19 cellular contexts compared by ENCODE assay signal in genomic region chrX:138995458-138995857, GRCh38.
DNase-seq lines count a peak whose midpoint lies in the region; ATAC-seq, FAIRE-seq and TF ChIP-seq lines count a peak whose summit lies in the region.
"Had no signal": no experiment of that assay in that cellular context is flagged by ENCODE, and none has a peak within 500 bp of the region (broad histone marks: within the 10 kb centered on the region; RNA-seq: fewer than 3 reads in every experiment).

No MANE protein-coding gene starts in this region.

- ATAC-seq in K562 (no peak), GM21737 (IDR thresholded peaks at IDR 0.05; ENCODE audit: unreplicated experiment) (no peak)
- ATAC-seq: CD8-positive, alpha-beta T cell had no signal

- DNase-seq in K562 (ENCODE audit: extremely low read depth in 1 of 4, low spot score in 3 of 4) (no peak), BE2C (no peak)
- no peak for DNase-seq in activated T-helper 1 cell treated with anti-CD3 and anti-CD28 coated beads, Interleukin-12 subunit alpha, Interleukin-12 subunit beta, Interleukin-2, Interleukin-4 antibody, amounts not matched to agents 30 ng/mL and 10 ng/mL and 1 ng/mL, durations not matched to agents 14 hours and 24 hours and 36 hours (ENCODE audit: low spot score)
- DNase-seq: 8988T; ACHN; Caco-2; Calu3; CD4-positive, alpha-beta T cell; CD8-positive, alpha-beta T cell; DMS79 treated with DMSO at 0.1 percent for 48 hours; GF-D8 had no signal

- H3K4me1 ChIP-seq in HEK293 (ENCODE audit: control insufficient read depth, insufficient read depth, low read length) (no peaks in the 10 kb centered on the region), K562 (replicated peaks in 1 of 2; ENCODE audit: control insufficient read depth in 2 of 2, insufficient read depth in 2 of 2, low read length in 2 of 2) (peaks cover 5 to 6% of the 10 kb centered on the region in 2 experiments; a peak in 3 of 5 replicates), BE2C (no peaks in the 10 kb centered on the region)
- H3K4me1 ChIP-seq: BLaER1 treated with 17β-estradiol and CSF1 and Interleukin-3, amounts not matched to agents 10 nM and 100 nM; Caco-2 had no signal

- H3K36me3 ChIP-seq in HEK293 (ENCODE audit: control insufficient read depth in 2 of 2, insufficient read depth in 1 of 2, low read length in 2 of 2) (no peaks in the 10 kb centered on the region), K562 (ENCODE audit: control insufficient read depth, insufficient read depth, low read length) (no peaks in the 10 kb centered on the region), BE2C (no peaks in the 10 kb centered on the region)
- H3K36me3 ChIP-seq: BLaER1 treated with 17β-estradiol and CSF1 and Interleukin-3, amounts not matched to agents 10 nM and 100 nM had no signal

- TF ChIP-seq POLR2A in K562 (conservative IDR thresholded peaks at IDR 0.05) = no peak

- H3K27ac ChIP-seq in HEK293 (ENCODE audit: extremely low read depth, low read depth, low read length) (no peak overlapping the region), K562 (ENCODE audit: extremely low read depth, low read depth, low read length) (no peak overlapping the region)
- H3K27ac ChIP-seq: BLaER1 treated with 17β-estradiol and CSF1 and Interleukin-3, amounts not matched to agents 10 nM and 100 nM; C4-2B had no signal

- no peaks in the 10 kb centered on the region for H3K4me1 Mint-ChIP-seq in activated T-helper 1 cell treated with anti-CD3 and anti-CD28 coated beads, Interleukin-12 subunit alpha, Interleukin-12 subunit beta, Interleukin-2, Interleukin-4 antibody, amounts not matched to agents 30 ng/mL and 10 ng/mL and 1 ng/mL, durations not matched to agents 14 hours and 24 hours and 36 hours (ENCODE audit: low read depth)

- H3K9me3 Mint-ChIP-seq in activated T-helper 1 cell treated with anti-CD3 and anti-CD28 coated beads, Interleukin-12 subunit alpha, Interleukin-12 subunit beta, Interleukin-2, Interleukin-4 antibody, amounts not matched to agents 30 ng/mL and 10 ng/mL and 1 ng/mL, durations not matched to agents 14 hours and 24 hours and 36 hours = peaks cover 5% of the 10 kb centered on the region
- H3K9me3 Mint-ChIP-seq: CD4-positive, alpha-beta T cell; CD8-positive, alpha-beta T cell had no signal

- no peaks in the 10 kb centered on the region for H3K27me3 ChIP-seq in K562 (ENCODE audit: control insufficient read depth in 2 of 2, insufficient read depth in 2 of 2, low read length in 2 of 2)
- H3K27me3 ChIP-seq in BE2C = no peaks in the 10 kb centered on the region

- H3K36me3 Mint-ChIP-seq in activated T-helper 1 cell treated with anti-CD3 and anti-CD28 coated beads, Interleukin-12 subunit alpha, Interleukin-12 subunit beta, Interleukin-2, Interleukin-4 antibody, amounts not matched to agents 30 ng/mL and 10 ng/mL and 1 ng/mL, durations not matched to agents 14 hours and 24 hours and 36 hours (ENCODE audit: low read depth) = no peaks in the 10 kb centered on the region
- H3K36me3 Mint-ChIP-seq: CD8-positive, alpha-beta T cell had no signal

- no peak overlapping the region for H2AFZ ChIP-seq in K562 (ENCODE audit: low read depth, low read length)

- TF ChIP-seq CTCF in HEK293 (tag by site-specific recombination; IDR thresholded peaks at IDR 0.05) (no peak), K562 (IDR thresholded peaks at IDR 0.05 in 2 of 3, conservative IDR thresholded peaks at IDR 0.05 in 1 of 3; ENCODE audit: insufficient read depth in 2 of 3, low read depth in 1 of 3, low read length in 3 of 3) (no peak), BE2C (IDR thresholded peaks at IDR 0.05; ENCODE audit: low read depth, low read length) (no peak)

- no peak for FAIRE-seq in K562 (lab: Jason Lieb, UNC)
- FAIRE-seq: A204.1, D721Med, G401.6, GM12891 had no signal

- no peak overlapping the region for H3K9ac ChIP-seq in K562 (ENCODE audit: insufficient read depth in 1 of 2, low read depth in 2 of 2, low read length in 2 of 2)
- H3K9ac ChIP-seq: BLaER1 treated with 17β-estradiol and CSF1 and Interleukin-3, amounts not matched to agents 10 nM and 100 nM had no signal

- CTCF ChIA-PET in HEK293 (lab: Yijun Ruan, JAX) = no interaction called here
- CTCF ChIA-PET in K562 (lab: Yijun Ruan, JAX; ENCODE audit: low intra/inter-chr PET ratio) = no interaction called here

- POLR2A ChIA-PET in HEK293 (lab: Yijun Ruan, JAX) = no interaction called here
- POLR2A ChIA-PET in K562 (lab: Yijun Ruan, JAX) = interaction anchor here (0.6 kb wide), 1 partner anchor 1003 kb away, joined by 3 read pairs; no protein-coding TSS in a partner anchor

- H3K4me3 ChIP-seq in HEK293 (ENCODE audit: low read depth, low read length) (no peak overlapping the region), K562 (no peak overlapping the region), BE2C (ENCODE audit: low read depth, low read length) (no peak overlapping the region)
- H3K4me3 ChIP-seq: BLaER1 treated with 17β-estradiol and CSF1 and Interleukin-3, amounts not matched to agents 10 nM and 100 nM had no signal

- no peak for TF ChIP-seq EP300 in K562 (IDR thresholded peaks at IDR 0.05; ENCODE audit: low read length)

- no peak overlapping the region for H3K4me3 Mint-ChIP-seq in activated T-helper 1 cell treated with anti-CD3 and anti-CD28 coated beads, Interleukin-12 subunit alpha, Interleukin-12 subunit beta, Interleukin-2, Interleukin-4 antibody, amounts not matched to agents 30 ng/mL and 10 ng/mL and 1 ng/mL, durations not matched to agents 14 hours and 24 hours and 36 hours
- H3K4me3 Mint-ChIP-seq: CD4-positive, alpha-beta T cell; CD8-positive, alpha-beta T cell had no signal

- H3K9me1 ChIP-seq in K562 (ENCODE audit: control insufficient read depth, insufficient read depth, low read length) = no peaks in the 10 kb centered on the region

- intact Hi-C loops in K562 (cut with micrococcal nuclease) = no loop called here
- intact Hi-C loops in activated T-helper 1 cell treated with anti-CD3 and anti-CD28 coated beads, Interleukin-12 subunit alpha, Interleukin-12 subunit beta, Interleukin-2, Interleukin-4 antibody, amounts not matched to agents 30 ng/mL and 10 ng/mL and 1 ng/mL, durations not matched to agents 14 hours and 24 hours and 36 hours (cut with micrococcal nuclease) = no loop called here

- no peaks in the 10 kb centered on the region for H4K20me1 ChIP-seq in K562 (replicated peaks; ENCODE audit: control insufficient read depth, insufficient read depth, low read length)
- H4K20me1 ChIP-seq: BLaER1 treated with 17β-estradiol and CSF1 and Interleukin-3, amounts not matched to agents 10 nM and 100 nM had no signal

- BruUV-seq in K562 (replicated peaks; lab: Mats Ljungman, UMichigan) = no TSS peak

- TF ChIP-seq RAD21 in K562 (CRISPR knock-in tag; conservative IDR thresholded peaks at IDR 0.05 in 1 of 2, IDR thresholded peaks at IDR 0.05 in 1 of 2) = no peak

- H3K79me2 ChIP-seq in K562 (ENCODE audit: control insufficient read depth, insufficient read depth, low read length) = no peaks in the 10 kb centered on the region; the same call in 2 of the 3 replicates

- H3K9me3 ChIP-seq in HEK293 (ENCODE audit: control insufficient read depth, insufficient read depth, low read depth, low read length) (no peaks in the 10 kb centered on the region; the same call in none of the 2 replicates), K562 (replicated peaks; ENCODE audit: control insufficient read depth, insufficient read depth, low read depth, low read length) (no peaks in the 10 kb centered on the region), BE2C (no peaks in the 10 kb centered on the region)
- H3K9me3 ChIP-seq: Caco-2 had no signal

- in situ Hi-C loops in K562 (cut with MboI) = no loop called here

- H3K27ac Mint-ChIP-seq in activated T-helper 1 cell treated with anti-CD3 and anti-CD28 coated beads, Interleukin-12 subunit alpha, Interleukin-12 subunit beta, Interleukin-2, Interleukin-4 antibody, amounts not matched to agents 30 ng/mL and 10 ng/mL and 1 ng/mL, durations not matched to agents 14 hours and 24 hours and 36 hours = no peak overlapping the region
- H3K27ac Mint-ChIP-seq: CD4-positive, alpha-beta T cell; CD8-positive, alpha-beta T cell had no signal

- H3K4me2 ChIP-seq in K562 (ENCODE audit: insufficient read depth, low read length) = no peak overlapping the region; the same call in 1 of the 2 replicates
- H3K4me2 ChIP-seq: BLaER1 treated with 17β-estradiol and CSF1 and Interleukin-3, amounts not matched to agents 10 nM and 100 nM had no signal

- no peaks in the 10 kb centered on the region for H3K27me3 Mint-ChIP-seq in activated T-helper 1 cell treated with anti-CD3 and anti-CD28 coated beads, Interleukin-12 subunit alpha, Interleukin-12 subunit beta, Interleukin-2, Interleukin-4 antibody, amounts not matched to agents 30 ng/mL and 10 ng/mL and 1 ng/mL, durations not matched to agents 14 hours and 24 hours and 36 hours (ENCODE audit: insufficient read depth)
- H3K27me3 Mint-ChIP-seq: CD4-positive, alpha-beta T cell had no signal

- WGBS in K562 (ENCODE audit: insufficient coverage, low coverage, missing lambda C conversion rate) = 50% methylated on average over 1 of the region's 2 CpGs

TF ChIP-seq in HEK293, 187 proteins besides CTCF, POLR2A, EP300 and RAD21:
- TF ChIP-seq ZNF629 (tag by site-specific recombination; IDR thresholded peaks at IDR 0.05) (no peak), ZNF146 (tag by site-specific recombination; IDR thresholded peaks at IDR 0.05) (peak; percentile 57)

TF ChIP-seq in K562, 482 proteins besides CTCF, POLR2A, EP300 and RAD21:
- peak; percentile 78 for TF ChIP-seq ZNF146 (CRISPR knock-in tag; IDR thresholded peaks at IDR 0.05; ENCODE audit: unreplicated experiment)
- peak in 1 of 2 experiments; percentile 7; a peak in 1 of 4 replicates for TF ChIP-seq KDM1A (IDR thresholded peaks at IDR 0.05)
- no peak for TF ChIP-seq SREBF1 (IDR thresholded peaks at IDR 0.05; ENCODE audit: borderline replicate concordance, low read depth, low read length)
TF ChIP-seq in K562: peak in this region for 2.

Comparison
In these comparisons a context has a peak if more than half of its experiments do, and no peak if none do; other contexts are left out.
1. Of the 44 proteins assayed by ChIP-seq in both K562 and HEK293: peak only in K562: none; only in HEK293: none; in both: ZNF146; in neither: 43.